ENCODE assay signal across 8 cellular contexts in genomic region chr14:69657961-69658360, GRCh38. TPM values are rescaled to one million over a fixed set of nuclear protein-coding genes. Genes with fewer than 3 reads are reported as not detected.
DNase-seq lines count a peak whose midpoint lies in the region; ATAC-seq lines count a peak whose summit lies in the region.

No MANE protein-coding gene starts in this region.

- peak; percentile 50 for ATAC-seq in Right ventricle myocardium superior (ENCODE audit: poor library complexity)
- ATAC-seq in HG02852 (IDR thresholded peaks at IDR 0.05; ENCODE audit: unreplicated experiment) = no peak

- H3K4me1 ChIP-seq in SJSA1 (replicated peaks) (peaks cover 40% of the 10 kb centered on the region), rectal smooth muscle tissue (ENCODE audit: control insufficient read depth, insufficient read depth, low read length) (peaks cover 20% of the 10 kb centered on the region)

- H3K36me3 ChIP-seq in SJSA1 (no peaks in the 10 kb centered on the region; the same call in none of the 2 replicates), rectal smooth muscle tissue (ENCODE audit: control insufficient read depth, insufficient read depth, low read length) (no peaks in the 10 kb centered on the region)

- H3K27me3 ChIP-seq in SJSA1 (replicated peaks) = no peaks in the 10 kb centered on the region
- H3K27me3 ChIP-seq in rectal smooth muscle tissue (ENCODE audit: control insufficient read depth, insufficient read depth, low read length) = no peaks in the 10 kb centered on the region

- peak; percentile 5 for DNase-seq in HT1080 (ENCODE audit: low read depth)
- DNase-seq in SJSA1 (ENCODE audit: low read depth in 1 of 2, low spot score in 2 of 2) = no peak
- no peak for DNase-seq in Right ventricle myocardium superior
- no peak for DNase-seq in epidermal melanocyte (ENCODE audit: insufficient read length, low spot score)
- DNase-seq in NCI-H2029 treated with DMSO at 0.1 percent for 48 hours (lab: John Stamatoyannopoulos, UW) = no peak
- DNase-seq in GM19238 (ENCODE audit: insufficient read length, low spot score) = no peak

- H3K27ac ChIP-seq in SJSA1 (peak overlapping the region; percentile 34; the same call in 1 of the 2 replicates), rectal smooth muscle tissue (ENCODE audit: low read depth, low read length) (peak overlapping the region; percentile 38)

- H3K9me3 ChIP-seq in SJSA1 (replicated peaks) = no peaks in the 10 kb centered on the region

- H3K4me3 ChIP-seq in SJSA1 = no peak overlapping the region
- no peak overlapping the region for H3K4me3 ChIP-seq in rectal smooth muscle tissue (ENCODE audit: low read length)

- no peak overlapping the region for H3K9ac ChIP-seq in rectal smooth muscle tissue (ENCODE audit: low read length)

- intact Hi-C loops in Right ventricle myocardium superior (cut with DNase I) = no loop called here

RNA-seq across cellular contexts. Expression of gene SUSD6, which starts 46.6 kb away (rescaled TPM):
- 2.7 and 4.3 TPM in 2 replicates for total RNA-seq in HT1080 (2014; rRNA removed; shearing (Covaris generic))
- 6.8 and 8.2 TPM in 2 replicates for polyA plus RNA-seq in HT1080 (2015; cell fraction: cytosol; rRNA removed)
- polyA plus RNA-seq in HT1080 (2015; cell fraction: nucleus; rRNA removed) = 16.3 and 18.7 TPM in 2 replicates
- total RNA-seq in SJSA1 (2014; rRNA removed; shearing (Covaris generic)) = 5.9 and 6.4 TPM in 2 replicates
- 20.8 TPM for total RNA-seq in Right ventricle myocardium superior
